In the genomic region with DNA sequence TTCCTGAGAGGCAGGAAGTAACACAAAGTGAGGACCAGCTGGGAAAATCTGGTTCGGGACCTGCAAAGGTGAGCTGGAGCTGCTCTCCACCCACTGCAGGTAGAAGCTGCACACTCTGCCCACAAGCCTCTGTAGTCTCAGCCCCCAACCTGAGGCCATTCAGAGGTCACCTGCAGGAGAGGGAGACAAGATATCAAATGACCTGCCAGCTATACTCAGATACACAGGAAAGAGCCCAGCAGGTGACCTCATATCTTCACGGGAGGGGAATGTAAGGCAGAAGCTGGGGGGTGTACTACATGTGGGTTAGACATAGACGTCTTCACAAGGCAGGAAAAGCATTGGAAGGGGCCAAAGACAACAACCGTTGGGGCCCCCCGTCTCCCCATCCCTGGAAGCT, we compare ENCODE assay signal across 1 cellular context.
TF ChIP-seq lines count a peak whose summit lies in the region.

No MANE protein-coding gene starts in this region.

TF ChIP-seq in HCT116, 20 proteins besides CTCF, POLR2A, EP300 and RAD21 (continued from another document):
- TF ChIP-seq, protein P1, sequence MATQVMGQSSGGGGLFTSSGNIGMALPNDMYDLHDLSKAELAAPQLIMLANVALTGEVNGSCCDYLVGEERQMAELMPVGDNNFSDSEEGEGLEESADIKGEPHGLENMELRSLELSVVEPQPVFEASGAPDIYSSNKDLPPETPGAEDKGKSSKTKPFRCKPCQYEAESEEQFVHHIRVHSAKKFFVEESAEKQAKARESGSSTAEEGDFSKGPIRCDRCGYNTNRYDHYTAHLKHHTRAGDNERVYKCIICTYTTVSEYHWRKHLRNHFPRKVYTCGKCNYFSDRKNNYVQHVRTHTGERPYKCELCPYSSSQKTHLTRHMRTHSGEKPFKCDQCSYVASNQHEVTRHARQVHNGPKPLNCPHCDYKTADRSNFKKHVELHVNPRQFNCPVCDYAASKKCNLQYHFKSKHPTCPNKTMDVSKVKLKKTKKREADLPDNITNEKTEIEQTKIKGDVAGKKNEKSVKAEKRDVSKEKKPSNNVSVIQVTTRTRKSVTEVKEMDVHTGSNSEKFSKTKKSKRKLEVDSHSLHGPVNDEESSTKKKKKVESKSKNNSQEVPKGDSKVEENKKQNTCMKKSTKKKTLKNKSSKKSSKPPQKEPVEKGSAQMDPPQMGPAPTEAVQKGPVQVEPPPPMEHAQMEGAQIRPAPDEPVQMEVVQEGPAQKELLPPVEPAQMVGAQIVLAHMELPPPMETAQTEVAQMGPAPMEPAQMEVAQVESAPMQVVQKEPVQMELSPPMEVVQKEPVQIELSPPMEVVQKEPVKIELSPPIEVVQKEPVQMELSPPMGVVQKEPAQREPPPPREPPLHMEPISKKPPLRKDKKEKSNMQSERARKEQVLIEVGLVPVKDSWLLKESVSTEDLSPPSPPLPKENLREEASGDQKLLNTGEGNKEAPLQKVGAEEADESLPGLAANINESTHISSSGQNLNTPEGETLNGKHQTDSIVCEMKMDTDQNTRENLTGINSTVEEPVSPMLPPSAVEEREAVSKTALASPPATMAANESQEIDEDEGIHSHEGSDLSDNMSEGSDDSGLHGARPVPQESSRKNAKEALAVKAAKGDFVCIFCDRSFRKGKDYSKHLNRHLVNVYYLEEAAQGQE (IDR thresholded peaks at IDR 0.05; ENCODE audit: low read depth), result no peak
- TF ChIP-seq EGR1 (IDR thresholded peaks at IDR 0.05; ENCODE audit: low read depth), result no peak
